Comparison of ENCODE assay signal across 8 cellular contexts in the genomic region with DNA sequence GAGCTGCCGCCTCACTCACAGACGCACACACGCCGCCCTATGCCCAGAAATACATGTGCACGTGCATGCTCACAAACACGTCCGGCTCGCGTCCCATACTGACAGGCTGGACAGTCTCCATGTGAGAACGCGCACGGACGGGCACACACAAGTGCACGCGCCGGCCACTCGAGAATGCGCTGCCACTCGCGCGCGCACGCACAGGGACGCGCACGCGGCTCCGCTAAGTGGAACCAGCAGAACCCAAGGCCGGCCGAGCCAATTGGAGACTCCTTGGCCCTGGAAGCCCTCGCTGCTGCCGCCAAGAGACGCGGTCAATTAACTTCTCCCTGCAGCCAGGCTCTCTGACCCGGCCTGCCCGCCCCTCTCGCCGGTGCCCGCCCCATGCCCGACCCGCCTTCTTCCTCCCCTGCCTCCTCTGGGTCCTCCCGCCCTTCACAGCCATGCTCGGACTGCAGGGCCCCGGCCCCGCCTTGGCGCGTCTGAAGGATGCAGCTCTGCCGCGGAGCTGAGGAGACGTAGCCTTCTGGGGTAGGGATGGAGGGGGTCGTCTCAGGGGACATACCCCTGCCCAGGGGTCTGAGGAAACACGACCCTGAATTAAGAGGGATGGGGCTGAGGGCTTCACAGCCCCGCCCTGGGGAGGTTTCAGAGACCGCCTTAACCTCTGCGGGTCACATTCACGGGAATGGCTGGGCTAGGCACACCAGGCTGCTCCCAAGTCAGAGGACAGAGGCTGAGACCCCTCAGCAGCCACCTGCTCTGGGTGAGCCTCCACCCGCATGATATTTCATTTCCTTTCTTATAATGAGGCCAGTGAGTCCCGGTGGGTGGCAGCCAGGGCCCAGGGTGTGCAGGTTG. TPM values are rescaled to one million over a fixed set of nuclear protein-coding genes. Genes with fewer than 3 reads are reported as not detected.
DNase-seq lines count a peak whose midpoint lies in the region; ATAC-seq, FAIRE-seq and TF ChIP-seq lines count a peak whose summit lies in the region.

No MANE protein-coding gene starts in this region.

- H3K4me3 ChIP-seq in AG04450 (ENCODE audit: low read depth, low read length) (peak overlapping the region; percentile 51), smooth muscle cell (peak overlapping the region; percentile 51), Karpas-422 (ENCODE audit: low read length) (no peak overlapping the region)

- ATAC-seq in HG03095 (IDR thresholded peaks at IDR 0.05; ENCODE audit: unreplicated experiment): no peak

- 7% methylated on average over 58 of the region's 58 CpGs for WGBS in smooth muscle cell (ENCODE audit: low lambda C conversion rate)

- no peaks in the 10 kb centered on the region for H3K9me3 Mint-ChIP-seq in dendritic cell treated with granulocyte-macrophage colony-stimulating factor and Interleukin-4, amounts not matched to agents 40 ng/mL and 50 ng/mL, for 4 days

- H3K9me3 ChIP-seq in AG04450 (ENCODE audit: control insufficient read depth, insufficient read depth, low read length) (no peaks in the 10 kb centered on the region; the same call in 1 of the 2 replicates), smooth muscle cell (replicated peaks; ENCODE audit: low read depth) (no peaks in the 10 kb centered on the region), Karpas-422 (ENCODE audit: low read length) (no peaks in the 10 kb centered on the region)

- H3K36me3 ChIP-seq in smooth muscle cell (ENCODE audit: low read depth) (no peaks in the 10 kb centered on the region), Karpas-422 (ENCODE audit: insufficient read depth, low read length) (no peaks in the 10 kb centered on the region)

- H2AFZ ChIP-seq in smooth muscle cell (ENCODE audit: low read depth) (no peak overlapping the region), Karpas-422 (ENCODE audit: low read length) (no peak overlapping the region)

- DNase-seq in AG04450 (ENCODE audit: low read depth, low spot score) (peak; percentile 8), GM13977 (ENCODE audit: low spot score) (peak; percentile 57), RCC 7860 (ENCODE audit: low spot score) (peak; percentile 44), kidney glomerular epithelial cell (lab: John Stamatoyannopoulos, UW) (peak; percentile 9), smooth muscle cell (lab: John Stamatoyannopoulos, UW; ENCODE audit: unreplicated experiment) (peak; percentile 52), Karpas-422 (no peak)

- H4K20me1 ChIP-seq in smooth muscle cell (ENCODE audit: low read depth): peaks cover 58% of the 10 kb centered on the region
- H4K20me1 ChIP-seq in Karpas-422 (ENCODE audit: insufficient read depth, low read depth, low read length): 0 out of 2 replicates have a peak, but pooled peaks cover 6% of the 10 kb centered on the region

- H3K27me3 ChIP-seq in AG04450 (ENCODE audit: control insufficient read depth, insufficient read depth, low read length) (peaks cover 68% of the 10 kb centered on the region), smooth muscle cell (ENCODE audit: low read depth) (no peaks in the 10 kb centered on the region), Karpas-422 (ENCODE audit: low read length) (no peaks in the 10 kb centered on the region)

- intact Hi-C loops in dendritic cell treated with granulocyte-macrophage colony-stimulating factor and Interleukin-4, amounts not matched to agents 40 ng/mL and 50 ng/mL, for 4 days (cut with micrococcal nuclease): no loop called here

- H3K79me2 ChIP-seq in smooth muscle cell (ENCODE audit: low read depth) (peaks cover 6% of the 10 kb centered on the region), Karpas-422 (ENCODE audit: low read length) (no peaks in the 10 kb centered on the region)

- peak overlapping the region; percentile 92 for H3K4me2 ChIP-seq in smooth muscle cell
- no peak overlapping the region for H3K4me2 ChIP-seq in Karpas-422 (ENCODE audit: low read depth, low read length, poor library complexity, severe bottlenecking)

- peak overlapping the region; percentile 68 for H3K4me3 Mint-ChIP-seq in dendritic cell treated with granulocyte-macrophage colony-stimulating factor and Interleukin-4, amounts not matched to agents 40 ng/mL and 50 ng/mL, for 4 days

- POLR2A ChIA-PET in AG04450 (lab: Yijun Ruan, JAX): no interaction called here

- no peak overlapping the region for H3K27ac Mint-ChIP-seq in dendritic cell treated with granulocyte-macrophage colony-stimulating factor and Interleukin-4, amounts not matched to agents 40 ng/mL and 50 ng/mL, for 4 days

- H3K27me3 Mint-ChIP-seq in dendritic cell treated with granulocyte-macrophage colony-stimulating factor and Interleukin-4, amounts not matched to agents 40 ng/mL and 50 ng/mL, for 4 days: peaks cover 77% of the 10 kb centered on the region

- peaks cover 24% of the 10 kb centered on the region for H3K4me1 Mint-ChIP-seq in dendritic cell treated with granulocyte-macrophage colony-stimulating factor and Interleukin-4, amounts not matched to agents 40 ng/mL and 50 ng/mL, for 4 days (ENCODE audit: low read depth)

- no peak for TF ChIP-seq CTCF in AG04450 (IDR thresholded peaks at IDR 0.05; ENCODE audit: low read depth, low read length)
- no peak for TF ChIP-seq CTCF in GM13977 (IDR thresholded peaks at IDR 0.05; ENCODE audit: extremely low read depth, insufficient read depth, missing control alignments)
- no peak for TF ChIP-seq CTCF in smooth muscle cell (IDR thresholded peaks at IDR 0.05; ENCODE audit: borderline replicate concordance, insufficient read depth, poor library complexity, severe bottlenecking)

- no peaks in the 10 kb centered on the region for H3F3A ChIP-seq in smooth muscle cell (ENCODE audit: low read depth)

- H3K9ac ChIP-seq in smooth muscle cell (ENCODE audit: low read depth) (no peak overlapping the region), Karpas-422 (ENCODE audit: low read length) (no peak overlapping the region)

- FAIRE-seq in RCC 7860 (lab: Jason Lieb, UNC): no peak

- H3K27ac ChIP-seq in AG04450 (ENCODE audit: low read depth, low read length): no peak overlapping the region
- no peak overlapping the region for H3K27ac ChIP-seq in smooth muscle cell (ENCODE audit: low read depth)
- no peak overlapping the region for H3K27ac ChIP-seq in Karpas-422 (ENCODE audit: low read length)

- no peaks in the 10 kb centered on the region for H3K9me2 ChIP-seq in Karpas-422 (replicated peaks; ENCODE audit: insufficient read depth, low read length)

- H3K36me3 Mint-ChIP-seq in dendritic cell treated with granulocyte-macrophage colony-stimulating factor and Interleukin-4, amounts not matched to agents 40 ng/mL and 50 ng/mL, for 4 days (ENCODE audit: low read depth): no peaks in the 10 kb centered on the region

- CTCF ChIA-PET in AG04450 (lab: Charles Lee): interaction anchor here (0.9 to 5.6 kb wide), 4 partner anchors 25 to 187 kb away, joined by 3 to 57 read pairs (median 6); no protein-coding TSS in a partner anchor

- H3K4me1 ChIP-seq in smooth muscle cell (ENCODE audit: low read depth): no peaks in the 10 kb centered on the region
- H3K4me1 ChIP-seq in Karpas-422 (ENCODE audit: low read length): no peaks in the 10 kb centered on the region

- in situ Hi-C loops in GM13977 (cut with MboI; ENCODE audit: low pct_unique_long_range_greater_than_20kb, low sequenced_read_pairs, unreplicated experiment): loop anchor here (10.0 kb wide), 1 partner anchor 178 kb away; the partner anchor contains the start of gene PRSS50

RNA-seq across cellular contexts. Expression of gene PTH1R, which starts 15.0 kb away (rescaled TPM):
- polyA plus RNA-seq in AG04450 (2011; rRNA removed): 0.05 and 0.09 TPM in 2 replicates
- not detected in 2 replicates for polyA minus RNA-seq in AG04450 (2011; rRNA and poly(A)+ RNA removed)
- 15.4 and 17.7 TPM in 2 replicates for total RNA-seq in smooth muscle cell
- polyA plus RNA-seq in smooth muscle cell: 39.2 and 50.6 TPM in 2 replicates
- not detected in 2 replicates for total RNA-seq in Karpas-422 (2014; rRNA removed; shearing (Covaris generic); ENCODE audit: low replicate concordance)

RNA-seq across cellular contexts. Expression of gene MYL3, which starts 29.3 kb away (rescaled TPM):
- not detected in 2 replicates for polyA plus RNA-seq in AG04450 (2011; rRNA removed)
- not detected in 2 replicates for polyA minus RNA-seq in AG04450 (2011; rRNA and poly(A)+ RNA removed)
- total RNA-seq in smooth muscle cell: 8.4 and 13.8 TPM in 2 replicates
- polyA plus RNA-seq in smooth muscle cell: 14.4 and 25.6 TPM in 2 replicates
- total RNA-seq in Karpas-422 (2014; rRNA removed; shearing (Covaris generic); ENCODE audit: low replicate concordance): not detected in 2 replicates

Comparison
In these comparisons a context has a peak if more than half of its experiments do, and no peak if none do; other contexts are left out.
1. RNA of gene PTH1R, which starts 15.0 kb away (total RNA-seq): 15.4 to 17.7 TPM in smooth muscle cell; not detected in Karpas-422; every median in the first group is over 10 times any median in the second.